13 cellular contexts compared by ENCODE assay signal in the genomic region with DNA sequence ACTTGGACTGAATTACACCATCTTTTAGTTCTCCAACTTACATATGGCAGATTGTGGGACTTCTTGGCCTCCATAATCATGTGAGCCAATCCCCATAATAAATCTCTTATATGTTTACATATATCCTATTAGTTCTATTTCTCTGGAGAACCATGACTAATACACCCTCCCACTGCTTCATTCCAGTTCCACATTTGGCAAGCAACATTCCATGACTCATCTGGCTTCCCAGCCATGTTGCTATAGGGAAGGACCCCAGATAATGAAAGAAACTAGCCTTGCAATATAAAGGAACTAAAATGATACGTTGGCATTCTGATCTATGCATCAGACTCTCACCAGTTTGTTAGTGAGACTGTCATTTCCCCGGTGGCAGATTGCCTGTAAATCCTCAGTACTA. TPM values are rescaled to one million over a fixed set of nuclear protein-coding genes. Genes with fewer than 3 reads are reported as not detected.
DNase-seq lines count a peak whose midpoint lies in the region; ATAC-seq and TF ChIP-seq lines count a peak whose summit lies in the region.
"Had no signal": no experiment of that assay in that cellular context is flagged by ENCODE, and none has a peak within 500 bp of the region (broad histone marks: within the 10 kb centered on the region; RNA-seq: fewer than 3 reads in every experiment).

No MANE protein-coding gene starts in this region.

- DNase-seq in AG10803 (ENCODE audit: low read depth) = peak; percentile 97
- peak; percentile 97 for DNase-seq in IMR-90
- peak; percentile 93 for DNase-seq in mammary epithelial cell
- DNase-seq in lung (ENCODE audit: low spot score) = no peak
- DNase-seq in stimulated activated naive CD4-positive, alpha-beta T cell (lab: John Stamatoyannopoulos, UW) = no peak
- no peak for DNase-seq in activated CD4-positive, alpha-beta T cell treated with anti-CD3 and anti-CD28 coated beads for 1 hour
- DNase-seq: activated T-cell treated with anti-CD3 and anti-CD28 coated beads, Interleukin-2, amount 50 U/mL, for 4 hours; DMS153; NCI-H510A treated with DMSO at 0.1 percent for 48 hours had no signal

- CTCF ChIA-PET in IMR-90 (lab: Yijun Ruan, JAX) (no interaction called here), mammary epithelial cell (lab: Charles Lee; ENCODE audit: low non-redundant PET) (no interaction called here)

- in situ Hi-C loops in IMR-90 (cut with MboI; ENCODE audit: low sequenced_read_pairs) (no loop called here), mammary epithelial cell (cut with MboI; ENCODE audit: low sequenced_read_pairs in 2 of 2) (no loop called here)

- peak overlapping the region; percentile 84 for H3K27ac ChIP-seq in IMR-90 (ENCODE audit: insufficient read depth, low read length)
- peak overlapping the region; percentile 56 for H3K27ac ChIP-seq in mammary epithelial cell (ENCODE audit: insufficient read depth, low read depth, low read length)
- no peak overlapping the region for H3K27ac ChIP-seq in lung (ENCODE audit: low read depth in 1 of 2, low read length in 1 of 2)
- H3K27ac ChIP-seq: tibial artery had no signal

- peak overlapping the region; percentile 80 for H3K4ac ChIP-seq in IMR-90 (ENCODE audit: low read depth, low read length)

- peak overlapping the region; percentile 63 for H2BK20ac ChIP-seq in IMR-90 (ENCODE audit: low read depth, low read length)

- peak overlapping the region; percentile 38; the same call in 1 of the 3 replicates for H2BK15ac ChIP-seq in IMR-90 (ENCODE audit: low read depth, low read length)

- H3K36me3 ChIP-seq in IMR-90 (ENCODE audit: control insufficient read depth, insufficient read depth, low read length) (no peaks in the 10 kb centered on the region), mammary epithelial cell (ENCODE audit: insufficient read depth, low read length) (no peaks in the 10 kb centered on the region), lung (ENCODE audit: control insufficient read depth in 2 of 2, insufficient read depth in 2 of 2, low read length in 2 of 2) (no peaks in the 10 kb centered on the region)
- H3K36me3 ChIP-seq: tibial artery had no signal

- intact Hi-C loops in IMR-90 (cut with micrococcal nuclease) = no loop called here
- intact Hi-C loops in mammary epithelial cell (cut with micrococcal nuclease) = loop anchor here (5.0 kb wide), 1 partner anchor 50 kb away; a partner anchor contains a TSS

- no peaks in the 10 kb centered on the region for H3K27me3 ChIP-seq in IMR-90 (ENCODE audit: control insufficient read depth, insufficient read depth, low read length)
- H3K27me3 ChIP-seq in mammary epithelial cell (ENCODE audit: insufficient read depth, low read length) = no peaks in the 10 kb centered on the region
- no peaks in the 10 kb centered on the region for H3K27me3 ChIP-seq in lung (ENCODE audit: control insufficient read depth, insufficient read depth)
- H3K27me3 ChIP-seq: tibial artery had no signal

- peak overlapping the region; percentile 81 for H2BK120ac ChIP-seq in IMR-90 (ENCODE audit: low read depth, low read length)

- H3K56ac ChIP-seq in IMR-90 (ENCODE audit: extremely low read depth, insufficient read depth, low read length) = peak overlapping the region; percentile 1; the same call in 1 of the 2 replicates

- H3K9ac ChIP-seq in IMR-90 (ENCODE audit: low read depth, low read length) (no peak overlapping the region), mammary epithelial cell (ENCODE audit: insufficient read depth, low read length) (no peak overlapping the region)

- H3K79me1 ChIP-seq in IMR-90 (ENCODE audit: low read depth in 1 of 2, low read length in 2 of 2) = no peaks in the 10 kb centered on the region

- H3K4me3 ChIP-seq in AG10803 (ENCODE audit: low read length) (no peak overlapping the region), IMR-90 (ENCODE audit: insufficient read depth, low read depth, low read length) (no peak overlapping the region), mammary epithelial cell (replicated peaks in 1 of 3; ENCODE audit: insufficient read depth in 1 of 3, low read depth in 2 of 3, low read length in 3 of 3) (no peak overlapping the region), lung (no peak overlapping the region)
- H3K4me3 ChIP-seq: tibial artery had no signal

- no peak overlapping the region for H2AK9ac ChIP-seq in IMR-90 (replicated peaks; ENCODE audit: low read depth, low read length, poor library complexity)

- no TSS peak for BruUV-seq in IMR-90 (replicated peaks; lab: Mats Ljungman, UMichigan)
- BruUV-seq in mammary epithelial cell (replicated peaks; lab: Mats Ljungman, UMichigan) = no TSS peak

- peak overlapping the region; percentile 34; the same call in 1 of the 2 replicates for H3K14ac ChIP-seq in IMR-90 (replicated peaks; ENCODE audit: low read depth, low read length)

- no peak overlapping the region for H3K23ac ChIP-seq in IMR-90 (ENCODE audit: low read depth, low read length)

- peak overlapping the region; percentile 72; the same call in 1 of the 2 replicates for H4K91ac ChIP-seq in IMR-90 (ENCODE audit: insufficient read depth, low read depth, low read length)

- dilution Hi-C loops in IMR-90 (cut with HindIII; ENCODE audit: low sequenced_read_pairs, unreplicated experiment) = no loop called here
- dilution Hi-C loops in mammary epithelial cell (cut with HindIII; ENCODE audit: low sequenced_read_pairs) = no loop called here

- H2BK5ac ChIP-seq in IMR-90 (ENCODE audit: low read depth, low read length, poor library complexity, severe bottlenecking) = peak overlapping the region; percentile 63

- no peak for TF ChIP-seq POLR2A in IMR-90 (IDR thresholded peaks at IDR 0.05; ENCODE audit: low read depth, low read length)

- POLR2A ChIA-PET in IMR-90 (lab: Charles Lee; ENCODE audit: unreplicated experiment) = no interaction called here

- TF ChIP-seq CTCF in AG10803 (conservative IDR thresholded peaks at IDR 0.05; ENCODE audit: low read length) (no peak), IMR-90 (conservative IDR thresholded peaks at IDR 0.05; ENCODE audit: low read depth, low read length) (no peak), mammary epithelial cell (conservative IDR thresholded peaks at IDR 0.05 in 1 of 2, IDR thresholded peaks at IDR 0.05 in 1 of 2; ENCODE audit: extremely low read depth in 1 of 2, insufficient read depth in 1 of 2, low read depth in 1 of 2, low read length in 2 of 2) (no peak), lung (IDR thresholded peaks at IDR 0.05; ENCODE audit: control extremely low read depth, extremely low read depth) (no peak)

- WGBS in IMR-90 (ENCODE audit: extremely low coverage in 2 of 2, insufficient read length in 1 of 2), 2 experiments = no CpG with 5 or more reads among the region's 2 CpGs
- 33% methylated on average over 2 of the region's 2 CpGs for WGBS in mammary epithelial cell (ENCODE audit: low coverage, missing lambda C conversion rate)
- WGBS in lung, 2 donors = 69 to 80% methylated on average over 2 of the region's 2 CpGs

- H3K4me2 ChIP-seq in IMR-90 (ENCODE audit: low read depth, low read length) (peak overlapping the region; percentile 85), mammary epithelial cell (ENCODE audit: insufficient read depth, low read depth, low read length) (peak overlapping the region; percentile 50)

- H3K9me3 ChIP-seq in IMR-90 (ENCODE audit: control insufficient read depth, insufficient read depth, low read length) (no peaks in the 10 kb centered on the region), mammary epithelial cell (replicated peaks; ENCODE audit: insufficient read depth, low read length) (no peaks in the 10 kb centered on the region), lung (ENCODE audit: control insufficient read depth in 2 of 2, insufficient read depth in 1 of 2, low read length in 1 of 2) (peaks cover 0 to 1% of the 10 kb centered on the region in 2 donors)
- H3K9me3 ChIP-seq: tibial artery had no signal

- peak overlapping the region; percentile 21 for H2AK5ac ChIP-seq in IMR-90 (ENCODE audit: low read depth, low read length)

- peak; percentile 86 for ATAC-seq in IMR-90 (ENCODE audit: low read depth)
- peak; percentile 31 for ATAC-seq in lung (ENCODE audit: insufficient read depth, low FRiP score)
- ATAC-seq in GM18870 (IDR thresholded peaks at IDR 0.05; ENCODE audit: unreplicated experiment) = no peak
- no peak for ATAC-seq in HG02852 (IDR thresholded peaks at IDR 0.05; ENCODE audit: unreplicated experiment)
- ATAC-seq: activated T-cell treated with anti-CD3 and anti-CD28 coated beads, Interleukin-2, amount 50 U/mL, for 4 hours had no signal

- no peak for TF ChIP-seq RAD21 in IMR-90 (IDR thresholded peaks at IDR 0.05; ENCODE audit: low read length)

- H2AFZ ChIP-seq in IMR-90 (replicated peaks; ENCODE audit: low read length, poor library complexity) (peak overlapping the region; percentile 48), mammary epithelial cell (ENCODE audit: low read depth, low read length) (peak overlapping the region; percentile 59)

- H3K4me1 ChIP-seq in IMR-90 (ENCODE audit: control insufficient read depth, insufficient read depth, low read length) (peaks cover 4% of the 10 kb centered on the region), mammary epithelial cell (ENCODE audit: insufficient read depth, low read length) (peaks cover 27% of the 10 kb centered on the region), lung (ENCODE audit: control insufficient read depth in 2 of 2, insufficient read depth in 2 of 2, low read length in 2 of 2) (no peaks in the 10 kb centered on the region)
- H3K4me1 ChIP-seq: tibial artery had no signal

- no peaks in the 10 kb centered on the region for H4K20me1 ChIP-seq in IMR-90 (ENCODE audit: insufficient read depth, low read length)
- no peaks in the 10 kb centered on the region for H4K20me1 ChIP-seq in mammary epithelial cell (ENCODE audit: insufficient read depth, low read length)

- H3K18ac ChIP-seq in IMR-90 (ENCODE audit: low read depth, low read length) = peak overlapping the region; percentile 87

- H3K79me2 ChIP-seq in mammary epithelial cell (ENCODE audit: insufficient read depth, low read length) = no peaks in the 10 kb centered on the region

- H4K5ac ChIP-seq in IMR-90 (ENCODE audit: low read depth, low read length) = peak overlapping the region; percentile 66

- peak overlapping the region; percentile 46 to 54; a peak in 3 of 4 replicates for H4K8ac ChIP-seq in IMR-90 (ENCODE audit: low read depth in 2 of 2, low read length in 2 of 2)

- H3K9me1 ChIP-seq in IMR-90 (ENCODE audit: insufficient read depth, low read length) = no peaks in the 10 kb centered on the region

RNA-seq across cellular contexts. Expression of a gene that starts 10.9 kb away (rescaled TPM):
- not detected in 2 replicates for total RNA-seq in IMR-90 (2012; rRNA removed)
- polyA plus RNA-seq in IMR-90 (2012; rRNA removed) = not detected in 2 replicates
- not detected in 2 replicates for polyA plus RNA-seq in IMR-90 (2012; cell fraction: cytosol; rRNA removed)
- not detected in 2 replicates for polyA plus RNA-seq in IMR-90 (2012; cell fraction: nucleus; rRNA removed; ENCODE audit: low replicate concordance)
- total RNA-seq in mammary epithelial cell = not detected
- not detected for polyA plus RNA-seq in mammary epithelial cell
- polyA minus RNA-seq in mammary epithelial cell = not detected
- total RNA-seq in lung = not detected
- polyA plus RNA-seq in lung = 10 to 100 TPM in 1 of 2 donors, under 1 TPM in 1; 0.10 to 11.0 TPM
- total RNA-seq: activated T-cell treated with anti-CD3 and anti-CD28 coated beads, Interleukin-2, amount 50 U/mL, for 4 hours had no signal
- polyA plus RNA-seq: IgD-negative memory B cell had no signal

RNA-seq across cellular contexts. Expression of a gene that starts 51.2 kb away (rescaled TPM):
- total RNA-seq in IMR-90 (2012; rRNA removed) = 1.8 and 3.9 TPM in 2 replicates
- 1.4 and 1.9 TPM in 2 replicates for polyA plus RNA-seq in IMR-90 (2012; rRNA removed)
- polyA plus RNA-seq in IMR-90 (2012; cell fraction: cytosol; rRNA removed) = 0.53 and 0.85 TPM in 2 replicates
- 0.48 and 0.55 TPM in 2 replicates for polyA plus RNA-seq in IMR-90 (2012; cell fraction: nucleus; rRNA removed; ENCODE audit: low replicate concordance)
- 10 to 100 TPM; 57.0 to 80.1 TPM for total RNA-seq in mammary epithelial cell
- polyA plus RNA-seq in mammary epithelial cell = 25.3 TPM
- polyA minus RNA-seq in mammary epithelial cell = 52.3 TPM
- 100 to 1,000 TPM; 140 to 188 TPM for total RNA-seq in lung
- 10 to 100 TPM; 26.2 to 63.6 TPM for polyA plus RNA-seq in lung

RNA-seq across cellular contexts. Expression of a gene that starts 54.5 kb away (rescaled TPM):
- total RNA-seq in IMR-90 (2012; rRNA removed) = 15.1 and 22.8 TPM in 2 replicates
- 9.7 and 11.3 TPM in 2 replicates for polyA plus RNA-seq in IMR-90 (2012; rRNA removed)
- 3.9 and 5.7 TPM in 2 replicates for polyA plus RNA-seq in IMR-90 (2012; cell fraction: cytosol; rRNA removed)
- 8.2 and 17.8 TPM in 2 replicates for polyA plus RNA-seq in IMR-90 (2012; cell fraction: nucleus; rRNA removed; ENCODE audit: low replicate concordance)
- 10 to 100 TPM; 24.0 to 45.8 TPM for total RNA-seq in mammary epithelial cell
- 16.9 TPM for polyA plus RNA-seq in mammary epithelial cell
- polyA minus RNA-seq in mammary epithelial cell = 12.3 TPM
- total RNA-seq in lung = 10 to 100 TPM; 34.9 to 41.7 TPM
- polyA plus RNA-seq in lung = 10 to 100 TPM; 18.0 to 18.4 TPM

Comparison
In these comparisons a context has a peak if more than half of its experiments do, and no peak if none do; other contexts are left out.
1. DNase-seq: peak in AG10803 (single experiment), IMR-90 (single experiment) and mammary epithelial cell (single experiment); none in lung (single experiment), stimulated activated naive CD4-positive, alpha-beta T cell (0 of 6) and activated CD4-positive, alpha-beta T cell treated with anti-CD3 and anti-CD28 coated beads for 1 hour (single experiment).
2. ATAC-seq: peak in IMR-90 (single experiment) and lung (single experiment); none in GM18870 (single experiment) and HG02852 (single experiment).
3. H3K27ac ChIP-seq: peak in IMR-90 (single experiment) and mammary epithelial cell (single experiment); none in lung (0 of 2).
4. RNA of a gene that starts 51.2 kb away (total RNA-seq): 140 to 188 TPM in lung and 57.0 to 80.1 TPM in mammary epithelial cell; 1.8 to 3.9 TPM in IMR-90; every median in the first group is over 10 times any median in the second.